31 cellular contexts compared by ENCODE assay signal in the genomic region with DNA sequence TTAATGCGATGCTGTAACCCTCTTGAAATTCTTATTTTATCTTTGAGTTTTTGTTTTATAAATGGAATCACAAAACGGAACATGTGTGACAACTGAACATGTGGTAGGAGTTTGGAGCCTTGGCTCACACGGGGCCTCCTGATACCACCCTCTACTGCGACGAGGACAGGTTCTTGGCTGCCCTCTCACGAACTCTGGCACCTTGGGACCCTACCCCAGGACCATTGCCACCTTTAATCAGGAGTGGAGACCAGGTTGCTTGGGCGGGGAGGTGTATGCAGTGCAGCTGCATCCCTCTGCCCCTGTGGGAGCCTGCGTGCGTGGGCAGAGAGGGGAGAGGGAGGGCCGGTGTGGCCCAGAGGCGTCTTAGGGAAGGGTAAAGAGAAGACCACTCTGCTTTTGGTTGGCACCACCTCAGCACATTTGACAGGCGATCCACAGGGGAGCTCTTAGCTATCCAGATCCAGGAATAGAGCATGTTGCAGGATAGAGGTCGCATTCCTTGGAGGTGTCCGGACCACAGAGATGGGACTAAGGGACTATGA.
"Had no signal": no experiment of that assay in that cellular context is flagged by ENCODE, and none has a peak within 500 bp of the region (broad histone marks: within the 10 kb centered on the region; RNA-seq: fewer than 3 reads in every experiment).

No MANE protein-coding gene starts in this region.

- H3K36me3 Mint-ChIP-seq: activated naive CD4-positive, alpha-beta T cell treated with anti-CD3 and anti-CD28 coated beads, Interleukin-2, amount 50 U/mL, for 24 hours; activated naive CD8-positive, alpha-beta T cell treated with anti-CD3 and anti-CD28 coated beads, Interleukin-2, amount 10 ng/mL, durations not matched to agents 7 days and 5 days had no signal

- H3K4me3 Mint-ChIP-seq: activated CD4-positive, alpha-beta T cell treated with anti-CD3 and anti-CD28 coated beads for 36 hours; activated CD4-positive, alpha-beta T cell treated with anti-CD3 and anti-CD28 coated beads, Interleukin-2, amount 10 ng/mL, durations not matched to agents 7 days and 5 days; activated naive CD4-positive, alpha-beta T cell treated with anti-CD3 and anti-CD28 coated beads, Interleukin-2, amount 50 U/mL, for 24 hours; activated naive CD8-positive, alpha-beta T cell treated with anti-CD3 and anti-CD28 coated beads, Interleukin-2, amount 10 ng/mL, durations not matched to agents 7 days and 5 days had no signal

- H3K27me3 ChIP-seq: body of pancreas, breast epithelium, Peyer's patch, SJSA1 had no signal

- H3K9me3 ChIP-seq: body of pancreas, breast epithelium, Peyer's patch, SJSA1 had no signal

- H3K4me1 ChIP-seq: body of pancreas, breast epithelium, Peyer's patch, SJSA1 had no signal

- H3K27ac Mint-ChIP-seq: activated CD4-positive, alpha-beta T cell treated with anti-CD3 and anti-CD28 coated beads for 36 hours; activated CD4-positive, alpha-beta T cell treated with anti-CD3 and anti-CD28 coated beads, Interleukin-2, amount 10 ng/mL, durations not matched to agents 7 days and 5 days; activated naive CD4-positive, alpha-beta T cell treated with anti-CD3 and anti-CD28 coated beads, Interleukin-2, amount 50 U/mL, for 24 hours; activated naive CD8-positive, alpha-beta T cell treated with anti-CD3 and anti-CD28 coated beads, Interleukin-2, amount 10 ng/mL, durations not matched to agents 7 days and 5 days had no signal

- H3K36me3 ChIP-seq: breast epithelium, Peyer's patch, SJSA1 had no signal

- H3K27ac ChIP-seq: body of pancreas, breast epithelium, Peyer's patch, SJSA1 had no signal

- H3K4me3 ChIP-seq: body of pancreas, breast epithelium, Peyer's patch, SJSA1 had no signal

- ATAC-seq: activated CD4-positive, alpha-beta T cell treated with anti-CD3 and anti-CD28 coated beads for 36 hours; activated CD4-positive, CD25-positive, alpha-beta regulatory T cell treated with anti-CD3 and anti-CD28 coated beads, Interleukin-2, amount 50 U/mL, for 24 hours; body of pancreas; PC-3 had no signal

- H3K4me1 Mint-ChIP-seq: activated CD4-positive, alpha-beta T cell treated with anti-CD3 and anti-CD28 coated beads for 36 hours; activated CD4-positive, alpha-beta T cell treated with anti-CD3 and anti-CD28 coated beads, Interleukin-2, amount 10 ng/mL, durations not matched to agents 7 days and 5 days; activated naive CD4-positive, alpha-beta T cell treated with anti-CD3 and anti-CD28 coated beads, Interleukin-2, amount 50 U/mL, for 24 hours; activated naive CD8-positive, alpha-beta T cell treated with anti-CD3 and anti-CD28 coated beads, Interleukin-2, amount 10 ng/mL, durations not matched to agents 7 days and 5 days had no signal

- H3K27me3 Mint-ChIP-seq: activated CD4-positive, alpha-beta T cell treated with anti-CD3 and anti-CD28 coated beads for 36 hours; activated CD4-positive, alpha-beta T cell treated with anti-CD3 and anti-CD28 coated beads, Interleukin-2, amount 10 ng/mL, durations not matched to agents 7 days and 5 days; activated naive CD4-positive, alpha-beta T cell treated with anti-CD3 and anti-CD28 coated beads, Interleukin-2, amount 50 U/mL, for 24 hours; activated naive CD8-positive, alpha-beta T cell treated with anti-CD3 and anti-CD28 coated beads, Interleukin-2, amount 10 ng/mL, durations not matched to agents 7 days and 5 days had no signal

- DNase-seq: activated CD4-positive, alpha-beta T cell treated with anti-CD3 and anti-CD28 coated beads for 36 hours; activated CD4-positive, alpha-beta T cell treated with anti-CD3 and anti-CD28 coated beads, Interleukin-2, amount 10 ng/mL, durations not matched to agents 7 days and 5 days; activated CD4-positive, alpha-beta T cell treated with anti-CD3 and anti-CD28 coated beads, Interleukin-2, amount 50 U/mL, for 48 hours; activated CD8-positive, alpha-beta memory T cell treated with anti-CD3 and anti-CD28 coated beads, Interleukin-2, amount 50 U/mL, for 48 hours; activated effector memory CD4-positive, alpha-beta T cell treated with Interleukin-2 at 50 U/mL for 16 hours; activated naive CD4-positive, alpha-beta T cell treated with Interleukin-2 at 50 U/mL for 16 hours; activated naive CD8-positive, alpha-beta T cell treated with anti-CD3 and anti-CD28 coated beads, Interleukin-2, amount 10 ng/mL, durations not matched to agents 7 days and 5 days; activated T-cell treated with anti-CD3 and anti-CD28 coated beads, Interleukin-2, amount 50 U/mL, for 48 hours; amygdala; body of pancreas; Karpas-422; KBM-7; NCI-H1092; NCI-H1436 treated with DMSO at 0.1 percent for 48 hours; NCI-H1694 treated with DMSO at 0.1 percent for 48 hours; NCI-H2029; NCI-H345; NCI-H524 treated with DMSO at 0.1 percent for 48 hours; NCI-H748 treated with DMSO at 0.1 percent for 48 hours; NK-92 treated with Interleukin-12 subunit alpha and Interleukin-12 subunit beta, amount 100 ng/mL, for 24 hours; PC-3; Peyer's patch; RPMI8226; SHP77 treated with DMSO at 0.1 percent for 48 hours; SW 1271; T-helper 1 cell; T1000 had no signal
